ENCODE assay signal across 16 cellular contexts in genomic region chr12:98162906-98163678, GRCh38.
DNase-seq lines count a peak whose midpoint lies in the region; ATAC-seq and TF ChIP-seq lines count a peak whose summit lies in the region.
"Had no signal": no experiment of that assay in that cellular context is flagged by ENCODE, and none has a peak within 500 bp of the region (broad histone marks: within the 10 kb centered on the region; RNA-seq: fewer than 3 reads in every experiment).

No MANE protein-coding gene starts in this region.

- H3K9me3 Mint-ChIP-seq in Caco-2 (ENCODE audit: unreplicated experiment) (peaks cover 17% of the 10 kb centered on the region), CD14-positive monocyte (peaks cover 0 to 3% (median 0%) of the 10 kb centered on the region in 7 donors), HFFc6 (peaks cover 46% of the 10 kb centered on the region)
- H3K9me3 Mint-ChIP-seq: H9 had no signal

- peak overlapping the region; percentile 83 for H3K27ac Mint-ChIP-seq in Caco-2 (ENCODE audit: unreplicated experiment)
- H3K27ac Mint-ChIP-seq in CD14-positive monocyte = no peak overlapping the region
- H3K27ac Mint-ChIP-seq in HFFc6 = no peak overlapping the region
- H3K27ac Mint-ChIP-seq: B cell; CD4-positive, alpha-beta memory T cell; H9; IgD-negative memory B cell had no signal

- 43 to 64% (median 52%) methylated on average over 5 of the region's 5 CpGs for WGBS in heart left ventricle, 4 donors

- ATAC-seq in heart left ventricle (peak; percentile 58 to 87 (median 67)), left lobe of liver (peak; percentile 19)

- H3K27me3 Mint-ChIP-seq in Caco-2 (ENCODE audit: insufficient read depth, unreplicated experiment) = no peaks in the 10 kb centered on the region
- H3K27me3 Mint-ChIP-seq in CD14-positive monocyte (ENCODE audit: low read depth in 3 of 3) = peaks cover 1 to 3% (median 3%) of the 10 kb centered on the region in 3 donors
- H3K27me3 Mint-ChIP-seq in HFFc6 (ENCODE audit: insufficient read depth) = no peaks in the 10 kb centered on the region; the same call in 1 of the 2 replicates
- H3K27me3 Mint-ChIP-seq: B cell; CD4-positive, alpha-beta memory T cell; IgD-negative memory B cell had no signal

- H3K4me1 ChIP-seq in Caco-2 (peaks cover 40% of the 10 kb centered on the region), heart left ventricle (peaks cover 0 to 7% (median 0%) of the 10 kb centered on the region in 12 donors)

- H3K36me3 ChIP-seq in Caco-2 (ENCODE audit: control insufficient read depth, insufficient read depth, low read length) (no peaks in the 10 kb centered on the region), heart left ventricle (no peaks in the 10 kb centered on the region)

- no peak for TF ChIP-seq POLR2A in heart left ventricle (IDR thresholded peaks at IDR 0.05)

- H3K27me3 ChIP-seq in Caco-2 (replicated peaks; ENCODE audit: control insufficient read depth, insufficient read depth, low read length) (no peaks in the 10 kb centered on the region), heart left ventricle (no peaks in the 10 kb centered on the region)

- H3K4me3 ChIP-seq in Caco-2 (ENCODE audit: low read depth, low read length) = no peak overlapping the region
- H3K4me3 ChIP-seq in heart left ventricle = no peak overlapping the region

- CTCF ChIA-PET in Caco-2 (lab: Charles Lee) = interaction anchor here (0.7 to 1.1 kb wide), 2 partner anchors 9 to 64 kb away, joined by 3 read pairs; no protein-coding TSS in a partner anchor

- peaks cover 39% of the 10 kb centered on the region for H3K4me1 Mint-ChIP-seq in Caco-2 (ENCODE audit: low read depth, unreplicated experiment)
- no peaks in the 10 kb centered on the region for H3K4me1 Mint-ChIP-seq in CD14-positive monocyte
- H3K4me1 Mint-ChIP-seq in HFFc6 (ENCODE audit: low read depth) = no peaks in the 10 kb centered on the region
- H3K4me1 Mint-ChIP-seq: B cell; CD4-positive, alpha-beta memory T cell; IgD-negative memory B cell had no signal

- intact Hi-C loops in Caco-2 (cut with micrococcal nuclease; ENCODE audit: unreplicated experiment) = loop anchor here (1.0 to 2.0 kb wide), 2 partner anchors 14 to 595 kb away; no protein-coding TSS in a partner anchor
- intact Hi-C loops in heart left ventricle (cut with DNase I) = no loop called here
- intact Hi-C loops in CD14-positive monocyte (cut with micrococcal nuclease) = no loop called here

- BruUV-seq in Caco-2 (replicated peaks; lab: Mats Ljungman, UMichigan) = no TSS peak

- H3K27ac ChIP-seq in heart left ventricle = peak overlapping the region in 8 of 12 donors; percentile 36 to 75 (median 50)

- H3K36me3 Mint-ChIP-seq in Caco-2 (ENCODE audit: insufficient read depth, unreplicated experiment) = no peaks in the 10 kb centered on the region
- H3K36me3 Mint-ChIP-seq in CD14-positive monocyte = no peaks in the 10 kb centered on the region
- 0 out of 2 replicates have a peak, but pooled peaks cover 4% of the 10 kb centered on the region for H3K36me3 Mint-ChIP-seq in HFFc6 (ENCODE audit: low read depth)
- H3K36me3 Mint-ChIP-seq: CD4-positive, alpha-beta memory T cell; IgD-negative memory B cell had no signal

- TF ChIP-seq CTCF in Caco-2 (IDR thresholded peaks at IDR 0.05; ENCODE audit: insufficient read depth in 1 of 2, low read depth in 1 of 2, low read length in 1 of 2, severe bottlenecking in 1 of 2, unreplicated experiment in 1 of 2) (no peak), heart left ventricle (IDR thresholded peaks at IDR 0.05) (no peak), CD14-positive monocyte (IDR thresholded peaks at IDR 0.05) (no peak), HFFc6 (IDR thresholded peaks at IDR 0.05) (no peak)

- H3K9me3 ChIP-seq in Caco-2 (no peaks in the 10 kb centered on the region), heart left ventricle (no peaks in the 10 kb centered on the region)

- POLR2A ChIA-PET in Caco-2 (lab: Charles Lee) = interaction anchor here (0.6 kb wide), 1 partner anchor 215 kb away, joined by 8 read pairs; no protein-coding TSS in a partner anchor

- H3K4me3 Mint-ChIP-seq in Caco-2 (ENCODE audit: unreplicated experiment) (peak overlapping the region; percentile 68), CD14-positive monocyte (no peak overlapping the region), HFFc6 (no peak overlapping the region)
- H3K4me3 Mint-ChIP-seq: B cell; CD4-positive, alpha-beta memory T cell; H9; IgD-negative memory B cell had no signal

- DNase-seq in Caco-2 (peak; percentile 52 to 74), NCI-H524 treated with DMSO at 0.1 percent for 48 hours (lab: John Stamatoyannopoulos, UW) (peak; percentile 58), heart left ventricle (peak in 1 of 5 donors; percentile 6), left lobe of liver (ENCODE audit: low spot score) (no peak), CD14-positive monocyte (ENCODE audit: low spot score) (no peak), NCI-H1092 treated with DMSO at 0.1 percent for 48 hours (lab: John Stamatoyannopoulos, UW) (no peak), HFFc6 (no peak), inferior parietal cortex (ENCODE audit: extremely low spot score) (no peak)
- DNase-seq: C1 segment of cervical spinal cord; CD4-positive, alpha-beta memory T cell; DMS153; GF-D8; GOT3; H9 had no signal

Comparison
In these comparisons a context has a peak if more than half of its experiments do, and no peak if none do; other contexts are left out.
1. DNase-seq: peak in Caco-2 (2 of 2) and NCI-H524 treated with DMSO at 0.1 percent for 48 hours (single experiment); none in left lobe of liver (single experiment), CD14-positive monocyte (single experiment), NCI-H1092 treated with DMSO at 0.1 percent for 48 hours (single experiment), HFFc6 (single experiment) and inferior parietal cortex (single experiment).